ENCODE assay signal across 25 cellular contexts in genomic region chr5:90550963-90551362, GRCh38.
"Had no signal": no experiment of that assay in that cellular context is flagged by ENCODE, and none has a peak within 500 bp of the region (broad histone marks: within the 10 kb centered on the region; RNA-seq: fewer than 3 reads in every experiment).

No MANE protein-coding gene starts in this region.

- H3K9me3 ChIP-seq: esophagus muscularis mucosa, gastrocnemius medialis, heart right ventricle, pancreas, spleen, testis, transverse colon had no signal

- H3K36me3 ChIP-seq: esophagus muscularis mucosa, gastrocnemius medialis, heart right ventricle, pancreas, spleen, transverse colon had no signal

- H3K9me3 Mint-ChIP-seq: dendritic cell treated with granulocyte-macrophage colony-stimulating factor and Interleukin-4, amounts not matched to agents 40 ng/mL and 50 ng/mL, for 4 days; effector memory CD8-positive, alpha-beta T cell; mesothelial cell of epicardium; natural killer cell; neural crest cell; stimulated activated memory B cell treated with anti-CD40 and anti-IgM and Interleukin-4, amounts not matched to agents 10 μg/mL and 1 μg/mL and 100 μg/mL, for 72 hours; stimulated activated naive CD8-positive, alpha-beta T cell treated with anti-CD3 and anti-CD28 coated beads, Interleukin-15, Interleukin-2, amounts not matched to agents 100 ng/mL and 50 ng/mL, for 24 hours had no signal

- H3K4me1 Mint-ChIP-seq: natural killer cell had no signal

- H3K36me3 Mint-ChIP-seq: mesothelial cell of epicardium; natural killer cell; stimulated activated memory B cell treated with anti-CD40 and anti-IgM and Interleukin-4, amounts not matched to agents 10 μg/mL and 1 μg/mL and 100 μg/mL, for 72 hours had no signal

- DNase-seq: effector memory CD8-positive, alpha-beta T cell; gastrocnemius medialis; heart right ventricle; hypothalamus; islet precursor cell; mammary epithelial cell; natural killer cell; occipital lobe; pancreas; right cardiac atrium; spleen; stimulated activated CD4-positive, alpha-beta T cell treated with anti-CD3 and anti-CD28 coated beads, Interleukin-15, amount 100 ng/mL, for 24 hours; stimulated activated CD4-positive, alpha-beta T cell treated with anti-CD3 and anti-CD28 coated beads, Interleukin-1b, Interleukin-23, amount 100 ng/mL, for 48 hours; stimulated activated CD4-positive, alpha-beta T cell treated with anti-CD3 and anti-CD28 coated beads, Interleukin-4, amount 100 ng/mL, for 24 hours; testis; transverse colon had no signal

- H3K27me3 ChIP-seq: testis had no signal

- H3K27me3 Mint-ChIP-seq: progenitor cell of endocrine pancreas had no signal

- H3K27ac Mint-ChIP-seq: dendritic cell treated with granulocyte-macrophage colony-stimulating factor and Interleukin-4, amounts not matched to agents 40 ng/mL and 50 ng/mL, for 4 days; effector memory CD8-positive, alpha-beta T cell; mesothelial cell of epicardium; natural killer cell; progenitor cell of endocrine pancreas; stimulated activated memory B cell treated with anti-CD40 and anti-IgM and Interleukin-4, amounts not matched to agents 10 μg/mL and 1 μg/mL and 100 μg/mL, for 72 hours; stimulated activated naive CD8-positive, alpha-beta T cell treated with anti-CD3 and anti-CD28 coated beads, Interleukin-15, Interleukin-2, amounts not matched to agents 100 ng/mL and 50 ng/mL, for 24 hours had no signal

- ATAC-seq: effector memory CD8-positive, alpha-beta T cell; gastrocnemius medialis; heart right ventricle; left lobe of liver; natural killer cell; pancreas; right cardiac atrium; stimulated activated memory B cell treated with anti-CD40 and anti-IgM and Interleukin-4, amounts not matched to agents 10 μg/mL and 1 μg/mL and 100 μg/mL, for 72 hours had no signal

- H3K27ac ChIP-seq: epithelial cell of prostate, esophagus muscularis mucosa, gastrocnemius medialis, heart right ventricle, pancreas, spleen, testis, transverse colon had no signal

- H3K4me3 Mint-ChIP-seq: dendritic cell treated with granulocyte-macrophage colony-stimulating factor and Interleukin-4, amounts not matched to agents 40 ng/mL and 50 ng/mL, for 4 days; effector memory CD8-positive, alpha-beta T cell; mesothelial cell of epicardium; natural killer cell; neural crest cell; stimulated activated memory B cell treated with anti-CD40 and anti-IgM and Interleukin-4, amounts not matched to agents 10 μg/mL and 1 μg/mL and 100 μg/mL, for 72 hours; stimulated activated naive CD8-positive, alpha-beta T cell treated with anti-CD3 and anti-CD28 coated beads, Interleukin-15, Interleukin-2, amounts not matched to agents 100 ng/mL and 50 ng/mL, for 24 hours had no signal

- H3K4me3 ChIP-seq: esophagus muscularis mucosa, gastrocnemius medialis, heart right ventricle, pancreas, spleen, testis, transverse colon had no signal

- H3K4me1 ChIP-seq: esophagus muscularis mucosa, gastrocnemius medialis, heart right ventricle, testis had no signal
